8 cellular contexts compared by ENCODE assay signal in genomic region chr3:150760431-150761200, GRCh38. TPM values are rescaled to one million over a fixed set of nuclear protein-coding genes. Genes with fewer than 3 reads are reported as not detected.
DNase-seq lines count a peak whose midpoint lies in the region; ATAC-seq and TF ChIP-seq lines count a peak whose summit lies in the region.

No MANE protein-coding gene starts in this region.

- H3K27me3 ChIP-seq in PC-3 (ENCODE audit: low read length) (no peaks in the 10 kb centered on the region), dorsolateral prefrontal cortex (no peaks in the 10 kb centered on the region), ovary (no peaks in the 10 kb centered on the region)

- H3K9me2 ChIP-seq in PC-3 (replicated peaks; ENCODE audit: low read length): no peaks in the 10 kb centered on the region

- H3K9ac ChIP-seq in PC-3 (ENCODE audit: low read length): peak overlapping the region; percentile 86

- CTCF ChIA-PET in PC-3 (lab: Charles Lee): no interaction called here

- H3K9me3 ChIP-seq in PC-3 (ENCODE audit: low read length) (no peaks in the 10 kb centered on the region), ovary (no peaks in the 10 kb centered on the region)

- TF ChIP-seq CTCF in HFF-Myc (IDR thresholded peaks at IDR 0.05; ENCODE audit: low read depth, low read length, missing control alignments) (no peak), PC-3 (conservative IDR thresholded peaks at IDR 0.05; ENCODE audit: low read depth, low read length) (no peak), dorsolateral prefrontal cortex (IDR thresholded peaks at IDR 0.05 in 54 of 56, conservative IDR thresholded peaks at IDR 0.05 in 2 of 56; ENCODE audit: low read depth in 1 of 56, partially characterized antibody in 56 of 56) (peak in 1 of 56 donors; percentile 10), ovary (IDR thresholded peaks at IDR 0.05) (no peak)

- TF ChIP-seq POLR2A in ovary (IDR thresholded peaks at IDR 0.05): no peak

- peak overlapping the region; percentile 87 for H3K4me3 ChIP-seq in HFF-Myc (replicated peaks; ENCODE audit: low read depth, low read length)
- H3K4me3 ChIP-seq in PC-3 (ENCODE audit: low read length): peak overlapping the region; percentile 89
- H3K4me3 ChIP-seq in dorsolateral prefrontal cortex: peak overlapping the region; percentile 46 to 97 (median 85)
- H3K4me3 ChIP-seq in ovary: peak overlapping the region; percentile 93

- H3K4me1 ChIP-seq in PC-3 (ENCODE audit: insufficient read depth, low read length) (peaks cover 35% of the 10 kb centered on the region), ovary (ENCODE audit: insufficient read depth) (peaks cover 21% of the 10 kb centered on the region)

- no TSS peak for BruUV-seq in PC-3 (replicated peaks; lab: Mats Ljungman, UMichigan)

- H3F3A ChIP-seq in PC-3 (ENCODE audit: low read length, unreplicated experiment): no peaks in the 10 kb centered on the region

- 42 to 46% (median 46%) methylated on average over 6 of the region's 6 CpGs for whole genome bisulfite sequencing in ovary, 3 donors

- H3K4me2 ChIP-seq in PC-3 (ENCODE audit: low read length): peak overlapping the region; percentile 96

- no peak for DNase-seq in HFF-Myc (ENCODE audit: extremely low read depth, low read depth)
- DNase-seq in PC-3: no peak
- DNase-seq in dorsolateral prefrontal cortex: no peak
- no peak for DNase-seq in ovary
- no peak for DNase-seq in cerebellar nuclear complex (lab: John Stamatoyannopoulos, UW)
- DNase-seq in dedifferentiated amniotic fluid mesenchymal stem cell (ENCODE audit: extremely low spot score): no peak
- DNase-seq in NCI-H524 treated with DMSO at 0.1 percent for 48 hours (lab: John Stamatoyannopoulos, UW): no peak

- ATAC-seq in GM18499 (IDR thresholded peaks at IDR 0.05; ENCODE audit: insufficient read depth, unreplicated experiment) (peak; percentile 25), PC-3 (no peak)

- intact Hi-C loops in PC-3 (cut with micrococcal nuclease): loop anchor here (5.0 kb wide), 2 partner anchors 213 to 233 kb away; partner anchors contain the start of genes EIF2A and SERP1
- intact Hi-C loops in dorsolateral prefrontal cortex (cut with DNase I): loop anchor here in 1 of 2 donors (5.0 to 10.0 kb wide), 4 partner anchors 38 to 356 kb away; partner anchors contain the start of genes MED12L, SELENOT and TSC22D2
- intact Hi-C loops in ovary (cut with DNase I): no loop called here

- H4K20me1 ChIP-seq in PC-3 (ENCODE audit: low read length): peaks cover 25% of the 10 kb centered on the region

- no peak overlapping the region for H2AFZ ChIP-seq in PC-3 (ENCODE audit: low read length)

- H3K79me2 ChIP-seq in PC-3 (ENCODE audit: low read length): peaks cover 74% of the 10 kb centered on the region

- H3K36me3 ChIP-seq in PC-3 (ENCODE audit: low read depth, low read length) (no peaks in the 10 kb centered on the region; the same call in 1 of the 2 replicates), ovary (no peaks in the 10 kb centered on the region)

- TF ChIP-seq EP300 in ovary (IDR thresholded peaks at IDR 0.05): no peak

- H3K27ac ChIP-seq in PC-3 (ENCODE audit: low read length): no peak overlapping the region
- peak overlapping the region in 11 of 59 donors; percentile 4 to 100 (median 99) for H3K27ac ChIP-seq in dorsolateral prefrontal cortex
- no peak overlapping the region for H3K27ac ChIP-seq in ovary

- POLR2A ChIA-PET in PC-3 (lab: Charles Lee; ENCODE audit: unreplicated experiment): no interaction called here

RNA-seq across cellular contexts. Expression of gene SIAH2, which starts 2.4 kb away (rescaled TPM):
- total RNA-seq in PC-3 (2014; rRNA removed): 37.8 and 51.8 TPM in 2 replicates
- 10 to 100 TPM; 12.6 to 40.1 (median 22.1) TPM for total RNA-seq in dorsolateral prefrontal cortex
- total RNA-seq in ovary: 10 to 100 TPM; 26.6 to 98.7 (median 37.1) TPM
- polyA plus RNA-seq in ovary: 10 to 100 TPM; 18.0 to 40.7 TPM

RNA-seq across cellular contexts. Expression of gene ERICH6, which starts 56.9 kb away (rescaled TPM):
- total RNA-seq in PC-3 (2014; rRNA removed) (not detected in 2 replicates), dorsolateral prefrontal cortex (1 to 10 TPM in 15 of 120 experiments, under 1 TPM in 66, not detected in 39; 0.23 to 2.5 (median 0.63) TPM), ovary (1 to 10 TPM in 1 of 7 donors, under 1 TPM in 2, not detected in 4; 0.36 to 1.3 (median 0.51) TPM)
- under 1 TPM in 1 of 2 donors, not detected in 1; 0.04 TPM for polyA plus RNA-seq in ovary
